In genomic region chr12:92408072-92408900, GRCh38 we compare ENCODE assay signal across 8 cellular contexts.
A peak's percentile ranks its signal among the peaks of the same experiment; 100 is the strongest.
DNase-seq lines count a peak whose midpoint lies in the region; ATAC-seq and TF ChIP-seq lines count a peak whose summit lies in the region.

No MANE protein-coding gene starts in this region.

- POLR2A ChIA-PET in activated naive CD8-positive, alpha-beta T cell treated with anti-CD3 and anti-CD28 coated beads, Interleukin-2, amount 10 ng/mL, durations not matched to agents 7 days and 5 days (lab: Charles Lee), result interaction anchor here (0.6 to 10.0 kb wide), 4 partner anchors 9 to 263 kb away, joined by 3 to 248 read pairs (median 5); partner anchors contain the start of gene BTG1

- H3K27me3 Mint-ChIP-seq in activated naive CD8-positive, alpha-beta T cell treated with anti-CD3 and anti-CD28 coated beads, Interleukin-2, amount 10 ng/mL, durations not matched to agents 7 days and 5 days, result no peaks in the 10 kb centered on the region

- H3K4me1 ChIP-seq in OCI-LY1 (ENCODE audit: insufficient read depth, low read length, severe bottlenecking), result peaks cover 57% of the 10 kb centered on the region

- H3K9me3 Mint-ChIP-seq in activated naive CD8-positive, alpha-beta T cell treated with anti-CD3 and anti-CD28 coated beads, Interleukin-2, amount 10 ng/mL, durations not matched to agents 7 days and 5 days, result no peaks in the 10 kb centered on the region

- H3K36me3 Mint-ChIP-seq in activated naive CD8-positive, alpha-beta T cell treated with anti-CD3 and anti-CD28 coated beads, Interleukin-2, amount 10 ng/mL, durations not matched to agents 7 days and 5 days, result peaks cover 5% of the 10 kb centered on the region

- H3K4me2 ChIP-seq in OCI-LY1 (ENCODE audit: low read length), result no peak overlapping the region

- H3K27me3 ChIP-seq in OCI-LY1 (ENCODE audit: insufficient read depth, low read length), result no peaks in the 10 kb centered on the region

- peaks cover 30% of the 10 kb centered on the region for H3K4me1 Mint-ChIP-seq in activated naive CD8-positive, alpha-beta T cell treated with anti-CD3 and anti-CD28 coated beads, Interleukin-2, amount 10 ng/mL, durations not matched to agents 7 days and 5 days

- no peak overlapping the region for H3K9ac ChIP-seq in OCI-LY1 (ENCODE audit: low read length)

- H3K4me3 ChIP-seq in OCI-LY1 (ENCODE audit: low read depth, low read length, poor library complexity, severe bottlenecking), result no peak overlapping the region

- TF ChIP-seq CTCF in OCI-LY1 (IDR thresholded peaks at IDR 0.05; ENCODE audit: low read length), result peak; percentile 88

- H3K9me2 ChIP-seq in OCI-LY1 (ENCODE audit: low read depth, low read length), result no peaks in the 10 kb centered on the region

- H3K27ac Mint-ChIP-seq in activated naive CD8-positive, alpha-beta T cell treated with anti-CD3 and anti-CD28 coated beads, Interleukin-2, amount 10 ng/mL, durations not matched to agents 7 days and 5 days, result peak overlapping the region; percentile 34

- H3K27ac ChIP-seq in OCI-LY1 (ENCODE audit: low read depth, low read length, poor library complexity, severe bottlenecking), result peak overlapping the region; percentile 26

- no peaks in the 10 kb centered on the region for H3K9me3 ChIP-seq in OCI-LY1 (ENCODE audit: low read length)

- no peak overlapping the region for H2AFZ ChIP-seq in OCI-LY1 (ENCODE audit: low read length)

- no peaks in the 10 kb centered on the region for H3F3A ChIP-seq in OCI-LY1 (ENCODE audit: insufficient read depth, low read length)

- no peak overlapping the region for H3K4me3 Mint-ChIP-seq in activated naive CD8-positive, alpha-beta T cell treated with anti-CD3 and anti-CD28 coated beads, Interleukin-2, amount 10 ng/mL, durations not matched to agents 7 days and 5 days

- peak; percentile 34 for ATAC-seq in HG03175 (IDR thresholded peaks at IDR 0.05; ENCODE audit: unreplicated experiment)
- peak; percentile 30 for ATAC-seq in activated naive CD8-positive, alpha-beta T cell treated with anti-CD3 and anti-CD28 coated beads, Interleukin-2, amount 10 ng/mL, durations not matched to agents 7 days and 5 days (ENCODE audit: low read depth)
- ATAC-seq in HG02870 (IDR thresholded peaks at IDR 0.05; ENCODE audit: unreplicated experiment), result no peak
- no peak for ATAC-seq in GM18498 (IDR thresholded peaks at IDR 0.05; ENCODE audit: unreplicated experiment)
- ATAC-seq in GM19452 (IDR thresholded peaks at IDR 0.05; ENCODE audit: unreplicated experiment), result no peak

- peak; percentile 31 for DNase-seq in GM03348 (ENCODE audit: low spot score)
- DNase-seq in activated naive CD8-positive, alpha-beta T cell treated with anti-CD3 and anti-CD28 coated beads, Interleukin-2, amount 10 ng/mL, durations not matched to agents 7 days and 5 days, result peak; percentile 45
- DNase-seq in left kidney (ENCODE audit: low read depth, low spot score), result peak; percentile 37

- no peaks in the 10 kb centered on the region for H3K36me3 ChIP-seq in OCI-LY1 (ENCODE audit: insufficient read depth, low read length)

- no peaks in the 10 kb centered on the region for H3K79me2 ChIP-seq in OCI-LY1 (ENCODE audit: insufficient read depth, low read length)

- H4K20me1 ChIP-seq in OCI-LY1 (ENCODE audit: insufficient read depth, low read length), result no peaks in the 10 kb centered on the region

Comparison
In these comparisons a context has a peak if more than half of its experiments do, and no peak if none do; other contexts are left out.
1. ATAC-seq: peak in HG03175 (single experiment) and activated naive CD8-positive, alpha-beta T cell treated with anti-CD3 and anti-CD28 coated beads, Interleukin-2, amount 10 ng/mL, durations not matched to agents 7 days and 5 days (single experiment); none in HG02870 (single experiment), GM18498 (single experiment) and GM19452 (single experiment).
2. Peak in every context shown above with its lines, with median percentiles within 50 percentile points of each other: DNase-seq.